Comparison of ENCODE assay signal across 9 cellular contexts in the genomic region with DNA sequence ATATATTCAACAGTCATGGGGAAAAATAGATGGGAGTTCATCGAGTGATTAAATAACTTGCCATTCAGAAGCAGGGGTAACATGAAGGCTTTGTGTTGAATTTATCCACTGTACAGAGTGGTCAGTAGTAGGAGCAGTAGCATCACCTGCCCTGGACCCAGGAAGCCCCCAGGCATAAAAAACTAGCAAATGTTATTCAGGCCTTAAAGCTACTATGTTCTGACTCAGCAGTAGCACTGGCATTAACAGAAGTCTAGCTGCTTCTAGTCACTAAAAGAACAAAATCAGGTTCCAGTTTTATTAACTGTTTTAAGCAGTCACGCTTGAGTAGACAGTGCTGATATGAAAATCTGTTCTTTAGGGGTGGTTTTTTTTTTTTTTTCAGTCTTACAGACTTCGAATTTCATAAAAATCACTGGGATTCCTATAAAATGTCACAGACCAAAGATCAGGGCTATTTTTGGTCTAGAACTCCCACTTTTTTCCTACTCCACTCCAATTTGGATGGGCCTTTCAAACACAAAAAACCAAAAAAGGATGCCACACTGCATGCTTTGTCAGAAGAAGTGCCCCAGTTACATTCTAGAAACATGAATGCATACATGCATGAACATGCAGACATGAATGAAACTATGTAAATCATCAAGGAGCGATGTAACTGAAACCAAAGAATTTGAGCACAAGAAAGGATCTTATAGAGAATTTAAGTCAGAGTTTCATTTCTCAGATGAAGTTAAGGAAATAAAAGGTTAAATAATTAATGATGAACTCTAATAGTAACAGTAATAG. TPM values are rescaled to one million over a fixed set of nuclear protein-coding genes. Genes with fewer than 3 reads are reported as not detected.
DNase-seq lines count a peak whose midpoint lies in the region; ATAC-seq, FAIRE-seq and TF ChIP-seq lines count a peak whose summit lies in the region.
"Had no signal": no experiment of that assay in that cellular context is flagged by ENCODE, and none has a peak within 500 bp of the region (broad histone marks: within the 10 kb centered on the region; RNA-seq: fewer than 3 reads in every experiment).

No MANE protein-coding gene starts in this region.

- no peak for TF ChIP-seq EP300 in GM12878 (IDR thresholded peaks at IDR 0.05; ENCODE audit: borderline replicate concordance in 1 of 2, control insufficient read depth in 1 of 2, low read depth in 2 of 2, low read length in 2 of 2)

- CTCF ChIA-PET in activated naive CD4-positive, alpha-beta T cell treated with anti-CD3 and anti-CD28 coated beads, Interleukin-2, amount 10 ng/mL, durations not matched to agents 7 days and 5 days (lab: Charles Lee): interaction anchor here (0.9 to 4.6 kb wide), 24 partner anchors 8 to 432 kb away, joined by 3 to 40 read pairs (median 4); partner anchors contain the start of genes CDK6 and FAM133B
- CTCF ChIA-PET in GM12878 (lab: Yijun Ruan, JAX): interaction anchor here (0.9 to 4.8 kb wide), 28 partner anchors 9 to 608 kb away, joined by 3 to 58 read pairs (median 5); no protein-coding TSS in a partner anchor

- SMC1A ChIA-PET in GM12878 (lab: Charles Lee; ENCODE audit: uncharacterized antibody, unreplicated experiment): interaction anchor here (0.8 to 5.4 kb wide), 27 partner anchors 10 to 435 kb away, joined by 3 to 44 read pairs (median 6); partner anchors contain the start of gene CDK6

- TF ChIP-seq POLR2A in GM12878 (IDR thresholded peaks at IDR 0.05; ENCODE audit: low read depth, low read length): no peak

- no peaks in the 10 kb centered on the region for H4K20me1 ChIP-seq in GM12878 (ENCODE audit: control insufficient read depth, insufficient read depth)
- H4K20me1 ChIP-seq in smooth muscle cell (ENCODE audit: low read depth): peaks cover 26% of the 10 kb centered on the region

- no peak for DNase-seq in activated naive CD4-positive, alpha-beta T cell treated with anti-CD3 and anti-CD28 coated beads, Interleukin-2, amount 10 ng/mL, durations not matched to agents 7 days and 5 days
- no peak for DNase-seq in activated naive CD4-positive, alpha-beta T cell treated with Interleukin-2 at 50 U/mL for 16 hours
- DNase-seq in GM12878 (ENCODE audit: low read depth, low spot score): peak; percentile 38
- no peak for DNase-seq in smooth muscle cell (lab: John Stamatoyannopoulos, UW; ENCODE audit: unreplicated experiment)
- no peak for DNase-seq in progenitor cell of endocrine pancreas (ENCODE audit: low spot score, unreplicated experiment)
- no peak for DNase-seq in superior temporal gyrus (ENCODE audit: extremely low spot score)
- DNase-seq in NCI-H128 (lab: John Stamatoyannopoulos, UW; ENCODE audit: unreplicated experiment): no peak

- no peak overlapping the region for H3K4me3 Mint-ChIP-seq in activated naive CD4-positive, alpha-beta T cell treated with anti-CD3 and anti-CD28 coated beads, Interleukin-2, amount 10 ng/mL, durations not matched to agents 7 days and 5 days
- no peak overlapping the region for H3K4me3 Mint-ChIP-seq in progenitor cell of endocrine pancreas (ENCODE audit: low read depth)

- peak overlapping the region; percentile 40; the same call in 1 of the 2 replicates for H3K9ac ChIP-seq in GM12878 (ENCODE audit: control insufficient read depth, insufficient read depth, low read length)
- no peak overlapping the region for H3K9ac ChIP-seq in smooth muscle cell (ENCODE audit: low read depth)

- no peak for FAIRE-seq in GM12878 (lab: Jason Lieb, UNC)

- H3K79me2 ChIP-seq in GM12878 (ENCODE audit: control insufficient read depth, insufficient read depth, low read length): peaks cover 2% of the 10 kb centered on the region
- peaks cover 20% of the 10 kb centered on the region for H3K79me2 ChIP-seq in smooth muscle cell (ENCODE audit: low read depth)

- in situ Hi-C loops in GM12878 (cut with MboI): loop anchor here (5.0 kb wide), 2 partner anchors 210 to 430 kb away; no protein-coding TSS in a partner anchor

- no peak for TF ChIP-seq RAD21 in GM12878 (IDR thresholded peaks at IDR 0.05; ENCODE audit: insufficient read depth, low read depth, low read length)

- peak overlapping the region; percentile 75 for H3K27ac ChIP-seq in GM12878 (ENCODE audit: control insufficient read depth, insufficient read depth)
- peak overlapping the region; percentile 62 for H3K27ac ChIP-seq in smooth muscle cell (ENCODE audit: low read depth)

- no TSS peak for BruUV-seq in GM12878 (replicated peaks; lab: Mats Ljungman, UMichigan)

- RAD21 ChIA-PET in GM12878 (lab: Charles Lee; ENCODE audit: unreplicated experiment): interaction anchor here (0.9 to 7.1 kb wide), 20 partner anchors 10 to 436 kb away, joined by 3 to 78 read pairs (median 5); partner anchors contain the start of gene CDK6

- 29% methylated on average over 4 of the region's 4 CpGs for whole genome bisulfite sequencing in GM12878 (ENCODE audit: insufficient coverage, insufficient replicate concordance, low lambda C conversion rate, missing lambda C conversion rate)
- WGBS in smooth muscle cell (ENCODE audit: low lambda C conversion rate): 70% methylated on average over 4 of the region's 4 CpGs

- H3K4me1 ChIP-seq in GM12878 (ENCODE audit: control insufficient read depth, insufficient read depth, low read length) (peaks cover 16% of the 10 kb centered on the region), smooth muscle cell (ENCODE audit: low read depth) (no peaks in the 10 kb centered on the region)

- H3K27me3 Mint-ChIP-seq in activated naive CD4-positive, alpha-beta T cell treated with anti-CD3 and anti-CD28 coated beads, Interleukin-2, amount 10 ng/mL, durations not matched to agents 7 days and 5 days: no peaks in the 10 kb centered on the region
- peaks cover 46% of the 10 kb centered on the region for H3K27me3 Mint-ChIP-seq in progenitor cell of endocrine pancreas

- intact Hi-C loops in GM12878 (cut with micrococcal nuclease; ENCODE audit: unreplicated experiment): loop anchor here (1.0 to 5.0 kb wide), 9 partner anchors 13 to 433 kb away; no protein-coding TSS in a partner anchor

- H3K36me3 Mint-ChIP-seq in activated naive CD4-positive, alpha-beta T cell treated with anti-CD3 and anti-CD28 coated beads, Interleukin-2, amount 10 ng/mL, durations not matched to agents 7 days and 5 days: peaks cover 67% of the 10 kb centered on the region
- peaks cover 8% of the 10 kb centered on the region for H3K36me3 Mint-ChIP-seq in progenitor cell of endocrine pancreas (ENCODE audit: insufficient read depth)

- POLR2A ChIA-PET in GM12878 (lab: Charles Lee): interaction anchor here (0.5 to 1.8 kb wide), 5 partner anchors 9 to 254 kb away, joined by 3 to 6 read pairs (median 3); no protein-coding TSS in a partner anchor

- peak overlapping the region; percentile 88 for H3K27ac Mint-ChIP-seq in activated naive CD4-positive, alpha-beta T cell treated with anti-CD3 and anti-CD28 coated beads, Interleukin-2, amount 10 ng/mL, durations not matched to agents 7 days and 5 days
- H3K27ac Mint-ChIP-seq in progenitor cell of endocrine pancreas: no peak overlapping the region

- no peak overlapping the region for H2AFZ ChIP-seq in GM12878 (ENCODE audit: control insufficient read depth, low read depth, low read length)
- no peak overlapping the region for H2AFZ ChIP-seq in smooth muscle cell (ENCODE audit: low read depth)

- ATAC-seq in HG03432 (IDR thresholded peaks at IDR 0.05; ENCODE audit: unreplicated experiment) (peak; percentile 65), GM12878 (peak; percentile 83)

- H3F3A ChIP-seq in smooth muscle cell (ENCODE audit: low read depth): peaks cover 21% of the 10 kb centered on the region

- H3K27me3 ChIP-seq in GM12878 (replicated peaks in 1 of 2; ENCODE audit: control insufficient read depth in 2 of 2, insufficient read depth in 2 of 2, low read length in 1 of 2) (no peaks in the 10 kb centered on the region), smooth muscle cell (ENCODE audit: low read depth) (no peaks in the 10 kb centered on the region)
- H3K27me3 ChIP-seq: neutrophil had no signal

- H3K9me3 ChIP-seq in GM12878 (replicated peaks; ENCODE audit: control insufficient read depth, insufficient read depth, low read length) (peaks cover 1% of the 10 kb centered on the region; the same call in 1 of the 3 replicates), smooth muscle cell (replicated peaks; ENCODE audit: low read depth) (no peaks in the 10 kb centered on the region)
- H3K9me3 ChIP-seq: neutrophil had no signal

- peak overlapping the region; percentile 61 for H3K4me2 ChIP-seq in GM12878 (ENCODE audit: control insufficient read depth, insufficient read depth)
- peak overlapping the region; percentile 53 for H3K4me2 ChIP-seq in smooth muscle cell

- peaks cover 14% of the 10 kb centered on the region for H3K9me3 Mint-ChIP-seq in activated naive CD4-positive, alpha-beta T cell treated with anti-CD3 and anti-CD28 coated beads, Interleukin-2, amount 10 ng/mL, durations not matched to agents 7 days and 5 days
- no peaks in the 10 kb centered on the region for H3K9me3 Mint-ChIP-seq in progenitor cell of endocrine pancreas (ENCODE audit: low read depth)

- H3K4me3 ChIP-seq in GM12878: 0 out of 2 replicates have a peak overlapping the region, but pooled peaks have one; percentile 12
- H3K4me3 ChIP-seq in smooth muscle cell: no peak overlapping the region

- H3K4me1 Mint-ChIP-seq in activated naive CD4-positive, alpha-beta T cell treated with anti-CD3 and anti-CD28 coated beads, Interleukin-2, amount 10 ng/mL, durations not matched to agents 7 days and 5 days: peaks cover 60% of the 10 kb centered on the region
- H3K4me1 Mint-ChIP-seq in progenitor cell of endocrine pancreas (ENCODE audit: low read depth): peaks cover 9% of the 10 kb centered on the region

- H3K36me3 ChIP-seq in GM12878 (ENCODE audit: control insufficient read depth in 2 of 2, insufficient read depth in 2 of 2, low read length in 1 of 2) (peaks cover 2 to 10% of the 10 kb centered on the region in 2 experiments; a peak in 3 of 4 replicates), smooth muscle cell (ENCODE audit: low read depth) (peaks cover 3% of the 10 kb centered on the region)

- TF ChIP-seq CTCF in GM12878 (IDR thresholded peaks at IDR 0.05 in 2 of 3, conservative IDR thresholded peaks at IDR 0.05 in 1 of 3; ENCODE audit: control insufficient read depth in 2 of 3, extremely low read depth in 1 of 3, insufficient read depth in 1 of 3, low read depth in 3 of 3, low read length in 3 of 3) (no peak; a peak in 1 of 6 replicates), smooth muscle cell (IDR thresholded peaks at IDR 0.05; ENCODE audit: borderline replicate concordance, insufficient read depth, poor library complexity, severe bottlenecking) (no peak), progenitor cell of endocrine pancreas (IDR thresholded peaks at IDR 0.05; ENCODE audit: unreplicated experiment) (no peak)

RNA-seq across cellular contexts. Expression of gene FAM133B, which starts 31.6 kb away (rescaled TPM):
- 91.6 and 101 TPM in 2 replicates for total RNA-seq in GM12878 (2013; cell fraction: nucleolus; rRNA removed)
- 19.9 and 27.6 TPM in 2 replicates for total RNA-seq in GM12878 (2014; rRNA removed)
- 48.9 and 49.5 TPM in 2 replicates for total RNA-seq in GM12878 (2014; rRNA removed; fragmentation: Illumina TruSeq; extraction: Trizol)
- 20.8 and 23.7 TPM in 2 replicates for total RNA-seq in GM12878 (2021)
- 16.0 TPM for polyA plus RNA-seq in GM12878 (2011; ENCODE audit: low read depth)
- 47.1 and 68.8 TPM in 2 replicates for polyA plus RNA-seq in GM12878 (2011; rRNA removed)
- polyA plus RNA-seq in GM12878 (2011; cell fraction: cytosol; rRNA removed): 13.2 and 14.5 TPM in 2 replicates
- 27.8 and 36.4 TPM in 2 replicates for polyA plus RNA-seq in GM12878 (2011; cell fraction: nucleus; rRNA removed)
- polyA plus RNA-seq in GM12878 (2012): 22.2 and 26.2 TPM in 2 replicates
- polyA plus RNA-seq in GM12878 (2014; fragmentation: Illumina TruSeq; extraction: Trizol): 40.0 and 52.8 TPM in 2 replicates
- 10 to 100 TPM; 31.0 to 39.7 TPM for polyA plus RNA-seq in GM12878 (2014; fragmentation: Nextera tagmentation; extraction: Ambion mirVana)
- 18.6 and 21.3 TPM in 2 replicates for polyA plus RNA-seq in GM12878 (2014; rRNA removed)
- 10 to 100 TPM; 31.3 to 35.3 TPM for polyA plus RNA-seq in GM12878 (2016; fragmentation: Nextera tagmentation; extraction: Ambion mirVana)
- 14.1 and 15.7 TPM in 2 replicates for polyA minus RNA-seq in GM12878 (2011; rRNA and poly(A)+ RNA removed)
- 5.5 and 11.7 TPM in 2 replicates for polyA minus RNA-seq in GM12878 (2011; cell fraction: cytosol; rRNA and poly(A)+ RNA removed)
- polyA minus RNA-seq in GM12878 (2011; cell fraction: nucleus; rRNA and poly(A)+ RNA removed): 19.2 and 37.0 TPM in 2 replicates
- total RNA-seq in smooth muscle cell: 24.2 and 36.0 TPM in 2 replicates
- polyA plus RNA-seq in smooth muscle cell: 17.2 and 25.1 TPM in 2 replicates
- total RNA-seq in progenitor cell of endocrine pancreas: 37.8 and 38.9 TPM in 2 replicates
